In genomic region chr21:42144221-42144620, GRCh38 we compare ENCODE assay signal across 17 cellular contexts.
DNase-seq lines count a peak whose midpoint lies in the region; ATAC-seq, FAIRE-seq and TF ChIP-seq lines count a peak whose summit lies in the region.
"Had no signal": no experiment of that assay in that cellular context is flagged by ENCODE, and none has a peak within 500 bp of the region (broad histone marks: within the 10 kb centered on the region; RNA-seq: fewer than 3 reads in every experiment).

No MANE protein-coding gene starts in this region.

- H3K4me3 ChIP-seq in H1 (ENCODE audit: extremely low read depth in 1 of 4, insufficient read depth in 2 of 4, low read depth in 3 of 4, low read length in 4 of 4) (no peak overlapping the region), vagina (no peak overlapping the region)
- H3K4me3 ChIP-seq: BLaER1 treated with 17β-estradiol and CSF1 and Interleukin-3, amounts not matched to agents 10 nM and 100 nM; HAP-1 had no signal

- intact Hi-C loops in natural killer cell (cut with micrococcal nuclease) (loop anchor here (2.0 kb wide), 1 partner anchor 307 kb away; no protein-coding TSS in a partner anchor), sciatic nerve (cut with DNase I) (no loop called here), vagina (cut with DNase I) (loop anchor here (10.0 kb wide), 1 partner anchor 121 kb away; no protein-coding TSS in a partner anchor)

- CTCF ChIA-PET in H1 (lab: Charles Lee; ENCODE audit: partially characterized antibody) = interaction anchor here (1.4 to 3.5 kb wide), 3 partner anchors 14 to 132 kb away, joined by 3 to 20 read pairs (median 17); no protein-coding TSS in a partner anchor

- H3K4ac ChIP-seq in H1 (replicated peaks; ENCODE audit: insufficient read length, low read depth, low read length) = no peak overlapping the region

- H3K27ac Mint-ChIP-seq in natural killer cell treated with Interleukin-12 subunit alpha and Interleukin-12 subunit beta and Interleukin-15 and Interleukin-18, amount 100 ng/mL, for 72 hours = no peak overlapping the region
- H3K27ac Mint-ChIP-seq in natural killer cell (no peak overlapping the region), T-helper 17 cell (peak overlapping the region; percentile 19)
- H3K27ac Mint-ChIP-seq: B cell; CD8-positive, alpha-beta T cell had no signal

- peak overlapping the region; percentile 23 for H3K56ac ChIP-seq in H1 (replicated peaks; ENCODE audit: insufficient read length, low read depth, low read length)

- no peak overlapping the region for H3K18ac ChIP-seq in H1 (ENCODE audit: extremely low read depth, low read length)

- H3K9ac ChIP-seq in H1 (replicated peaks in 1 of 4; ENCODE audit: extremely low read depth in 1 of 4, low read depth in 3 of 4, low read length in 3 of 4) = no peak overlapping the region
- H3K9ac ChIP-seq: BLaER1 treated with 17β-estradiol and CSF1 and Interleukin-3, amounts not matched to agents 10 nM and 100 nM had no signal

- no peak overlapping the region for H2BK20ac ChIP-seq in H1 (ENCODE audit: low read length)

- H2BK15ac ChIP-seq in H1 (ENCODE audit: low read length) = peak overlapping the region; percentile 31; the same call in 1 of the 2 replicates

- H2AFZ ChIP-seq in H1 (ENCODE audit: low read length) = no peak overlapping the region

- peaks cover 15 to 16% of the 10 kb centered on the region in 2 donors for H3K27me3 Mint-ChIP-seq in natural killer cell treated with Interleukin-12 subunit alpha and Interleukin-12 subunit beta and Interleukin-15 and Interleukin-18, amount 100 ng/mL, for 72 hours
- H3K27me3 Mint-ChIP-seq in natural killer cell (ENCODE audit: low read depth in 2 of 2) = peaks cover 15 to 18% of the 10 kb centered on the region in 2 donors
- peaks cover 25% of the 10 kb centered on the region for H3K27me3 Mint-ChIP-seq in T-helper 17 cell

- 98 to 100% methylated on average over 1 to 3 of the region's 3 CpGs for WGBS in H1 (ENCODE audit: extremely low coverage in 1 of 2, insufficient coverage in 1 of 2, insufficient read length in 1 of 2, insufficient replicate concordance in 2 of 2, low coverage in 1 of 2, low lambda C conversion rate in 2 of 2, missing lambda C conversion rate in 1 of 2), 2 experiments

- no peak overlapping the region for H3K23ac ChIP-seq in H1 (ENCODE audit: insufficient read length)

- no peak overlapping the region for H2BK120ac ChIP-seq in H1 (replicated peaks; ENCODE audit: low read depth, low read length)

- H3K9me3 Mint-ChIP-seq in natural killer cell treated with Interleukin-12 subunit alpha and Interleukin-12 subunit beta and Interleukin-15 and Interleukin-18, amount 100 ng/mL, for 72 hours = no peaks in the 10 kb centered on the region
- H3K9me3 Mint-ChIP-seq in natural killer cell = no peaks in the 10 kb centered on the region
- H3K9me3 Mint-ChIP-seq: CD8-positive, alpha-beta T cell had no signal

- H2BK5ac ChIP-seq in H1 (ENCODE audit: low read depth, low read length) = no peak overlapping the region

- H3K27ac ChIP-seq in H1 (ENCODE audit: low read depth, low read length) (no peak overlapping the region), vagina (no peak overlapping the region)
- H3K27ac ChIP-seq: BLaER1 treated with 17β-estradiol and CSF1 and Interleukin-3, amounts not matched to agents 10 nM and 100 nM had no signal

- H3K23me2 ChIP-seq in H1 (ENCODE audit: low read depth, low read length) = peaks cover 6% of the 10 kb centered on the region; the same call in 1 of the 2 replicates

- H3K4me2 ChIP-seq in H1 (ENCODE audit: insufficient read depth in 1 of 2, low read depth in 2 of 2, low read length in 2 of 2) = no peak overlapping the region

- H3K4me1 ChIP-seq in H1 (replicated peaks in 1 of 4; ENCODE audit: control insufficient read depth in 3 of 4, insufficient read depth in 4 of 4, low read length in 3 of 4) = no peaks in the 10 kb centered on the region
- no peaks in the 10 kb centered on the region for H3K4me1 ChIP-seq in vagina
- H3K4me1 ChIP-seq: HAP-1 had no signal

- H3K27me3 ChIP-seq in H1 (replicated peaks in 1 of 4; ENCODE audit: control insufficient read depth in 3 of 4, extremely low read depth in 1 of 4, insufficient read depth in 3 of 4, low read length in 3 of 4) (no peaks in the 10 kb centered on the region; a peak in 1 of 7 replicates), vagina (no peaks in the 10 kb centered on the region)
- H3K27me3 ChIP-seq: BLaER1 treated with 17β-estradiol and CSF1 and Interleukin-3, amounts not matched to agents 10 nM and 100 nM had no signal

- DNase-seq in natural killer cell treated with Interleukin-12 subunit alpha and Interleukin-12 subunit beta and Interleukin-15 and Interleukin-18, amount 100 ng/mL, for 72 hours (ENCODE audit: low spot score) = peak; percentile 38
- DNase-seq in natural killer cell = no peak
- DNase-seq in T-helper 17 cell = no peak
- DNase-seq in H1 (ENCODE audit: low read depth in 1 of 2, low spot score in 2 of 2) = no peak
- peak; percentile 13 for DNase-seq in sciatic nerve (ENCODE audit: low spot score)
- no peak for DNase-seq in vagina (ENCODE audit: extremely low spot score in 2 of 2)
- DNase-seq: Calu3; CD8-positive, alpha-beta T cell; DMS79 treated with DMSO at 0.1 percent for 48 hours; GF-D8; IMR-90 had no signal

- H2BK12ac ChIP-seq in H1 (ENCODE audit: low read depth, low read length) = no peak overlapping the region

- H3K4me3 Mint-ChIP-seq in natural killer cell treated with Interleukin-12 subunit alpha and Interleukin-12 subunit beta and Interleukin-15 and Interleukin-18, amount 100 ng/mL, for 72 hours = no peak overlapping the region
- H3K4me3 Mint-ChIP-seq in natural killer cell (no peak overlapping the region), T-helper 17 cell (no peak overlapping the region)
- H3K4me3 Mint-ChIP-seq: B cell; CD8-positive, alpha-beta T cell had no signal

- FAIRE-seq in H1 (lab: Jason Lieb, UNC) = no peak
- FAIRE-seq: HTR-8/SVneo had no signal

- no peaks in the 10 kb centered on the region for H3K36me3 ChIP-seq in H1 (ENCODE audit: control insufficient read depth in 2 of 4, insufficient read depth in 4 of 4, low read length in 3 of 4)
- H3K36me3 ChIP-seq in vagina = no peaks in the 10 kb centered on the region
- H3K36me3 ChIP-seq: BLaER1 treated with 17β-estradiol and CSF1 and Interleukin-3, amounts not matched to agents 10 nM and 100 nM; HAP-1 had no signal

- H3K4me1 Mint-ChIP-seq in natural killer cell treated with Interleukin-12 subunit alpha and Interleukin-12 subunit beta and Interleukin-15 and Interleukin-18, amount 100 ng/mL, for 72 hours (ENCODE audit: low read depth in 2 of 2) = peaks cover 12 to 24% of the 10 kb centered on the region in 2 donors
- H3K4me1 Mint-ChIP-seq in natural killer cell (peaks cover 8 to 12% of the 10 kb centered on the region in 2 donors), T-helper 17 cell (peaks cover 9% of the 10 kb centered on the region)

- H3K9me3 ChIP-seq in T-helper 17 cell (ENCODE audit: control insufficient read depth, low read length, poor library complexity, severe bottlenecking) (no peaks in the 10 kb centered on the region), H1 (ENCODE audit: insufficient read depth in 2 of 2, low read depth in 1 of 2, low read length in 1 of 2) (no peaks in the 10 kb centered on the region), vagina (no peaks in the 10 kb centered on the region)
- H3K9me3 ChIP-seq: HAP-1 had no signal

- TF ChIP-seq CTCF in natural killer cell (IDR thresholded peaks at IDR 0.05) (no peak), H1 (IDR thresholded peaks at IDR 0.05; ENCODE audit: control extremely low read depth in 1 of 3, insufficient read depth in 1 of 3, low read depth in 1 of 3, low read length in 3 of 3) (no peak), vagina (IDR thresholded peaks at IDR 0.05) (no peak)

- H3K14ac ChIP-seq in H1 (ENCODE audit: insufficient read length) = no peak overlapping the region

- H4K5ac ChIP-seq in H1 (ENCODE audit: insufficient read length, low read depth, low read length) = no peak overlapping the region

- no peak overlapping the region; the same call in 1 of the 2 replicates for H4K8ac ChIP-seq in H1 (ENCODE audit: extremely low read depth, insufficient read depth, low read length)

- H3K79me1 ChIP-seq in H1 (ENCODE audit: low read depth, low read length) = no peaks in the 10 kb centered on the region

- TF ChIP-seq RAD21 in H1 (IDR thresholded peaks at IDR 0.05 in 1 of 2, conservative IDR thresholded peaks at IDR 0.05 in 1 of 2; ENCODE audit: low read depth in 2 of 2, low read length in 2 of 2) = no peak

- no peaks in the 10 kb centered on the region for H3K36me3 Mint-ChIP-seq in natural killer cell treated with Interleukin-12 subunit alpha and Interleukin-12 subunit beta and Interleukin-15 and Interleukin-18, amount 100 ng/mL, for 72 hours
- H3K36me3 Mint-ChIP-seq in natural killer cell (no peaks in the 10 kb centered on the region), T-helper 17 cell (ENCODE audit: low read depth) (no peaks in the 10 kb centered on the region)
- H3K36me3 Mint-ChIP-seq: CD8-positive, alpha-beta T cell had no signal

- peaks cover 0 to 2% of the 10 kb centered on the region in 2 experiments for H4K20me1 ChIP-seq in H1 (replicated peaks in 1 of 2; ENCODE audit: control insufficient read depth in 1 of 2, insufficient read depth in 2 of 2, low read length in 2 of 2)
- H4K20me1 ChIP-seq: BLaER1 treated with 17β-estradiol and CSF1 and Interleukin-3, amounts not matched to agents 10 nM and 100 nM had no signal

- POLR2A ChIA-PET in H1 (lab: Charles Lee; ENCODE audit: partially characterized antibody) = no interaction called here

- no peak for TF ChIP-seq EP300 in H1 (IDR thresholded peaks at IDR 0.05; ENCODE audit: borderline replicate concordance in 1 of 2, low read depth in 2 of 2, low read length in 2 of 2)

- no peak for TF ChIP-seq POLR2A in H1 (IDR thresholded peaks at IDR 0.05; ENCODE audit: control extremely low read depth in 1 of 2, low read depth in 2 of 2, low read length in 2 of 2)
- no peak for TF ChIP-seq POLR2A in vagina (IDR thresholded peaks at IDR 0.05)

- ATAC-seq in natural killer cell treated with Interleukin-12 subunit alpha and Interleukin-12 subunit beta and Interleukin-15 and Interleukin-18, amount 100 ng/mL, for 72 hours = no peak
- ATAC-seq in natural killer cell (no peak), T-helper 17 cell (no peak), sciatic nerve (no peak), HG03196 (IDR thresholded peaks at IDR 0.05; ENCODE audit: unreplicated experiment) (no peak), GM21423 (IDR thresholded peaks at IDR 0.05; ENCODE audit: unreplicated experiment) (no peak)
- ATAC-seq: CD8-positive, alpha-beta T cell had no signal

- no peak overlapping the region for H2AK5ac ChIP-seq in H1 (ENCODE audit: low read depth, low read length)

- no peaks in the 10 kb centered on the region for H3K79me2 ChIP-seq in H1 (ENCODE audit: control insufficient read depth in 1 of 2, insufficient read depth in 2 of 2, low read length in 2 of 2)

- no peak overlapping the region for H4K91ac ChIP-seq in H1 (replicated peaks; ENCODE audit: insufficient read length, low read length)

TF ChIP-seq in H1, 55 proteins besides CTCF, POLR2A, EP300 and RAD21 (continues in another document):
- TF ChIP-seq GABPA (IDR thresholded peaks at IDR 0.05; ENCODE audit: borderline replicate concordance, insufficient read depth, low read length) (no peak), KDM5A (IDR thresholded peaks at IDR 0.05; ENCODE audit: low read length) (no peak)

Comparison
In these comparisons a context has a peak if more than half of its experiments do, and no peak if none do; other contexts are left out.
1. DNase-seq: peak in natural killer cell treated with Interleukin-12 subunit alpha and Interleukin-12 subunit beta and Interleukin-15 and Interleukin-18, amount 100 ng/mL, for 72 hours (single experiment) and sciatic nerve (single experiment); none in natural killer cell (single experiment), T-helper 17 cell (0 of 3), H1 (0 of 2) and vagina (0 of 2).